Comparison of ENCODE assay signal across 1 cellular context in the genomic region with DNA sequence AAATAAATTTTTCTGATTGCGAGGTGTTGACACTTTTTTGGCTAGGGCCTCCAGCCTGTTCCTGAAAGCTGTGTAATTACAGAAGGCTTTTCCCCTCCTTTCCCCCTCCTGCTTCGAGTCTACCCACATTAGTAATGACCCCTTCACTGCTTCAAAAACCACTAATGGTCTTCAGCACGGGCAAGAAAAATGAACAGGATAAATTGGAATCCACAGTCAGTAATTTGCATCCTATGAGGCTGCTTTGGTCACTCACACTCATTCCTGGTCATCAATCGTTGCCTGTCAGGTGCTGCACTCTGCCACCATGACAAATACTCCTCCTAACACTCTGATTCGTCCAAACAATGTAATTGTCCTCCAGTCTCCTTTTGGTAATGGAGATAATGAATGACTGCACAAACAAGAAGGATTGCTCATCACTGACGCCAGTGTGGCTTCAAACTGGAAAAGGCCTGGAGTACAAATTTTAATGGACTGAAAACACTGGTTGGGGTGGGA.
TF ChIP-seq lines count a peak whose summit lies in the region.

No MANE protein-coding gene starts in this region.

TF ChIP-seq in K562, 482 proteins besides CTCF, POLR2A, EP300 and RAD21 (continued from another document and continues in another):
- TF ChIP-seq, protein P1, sequence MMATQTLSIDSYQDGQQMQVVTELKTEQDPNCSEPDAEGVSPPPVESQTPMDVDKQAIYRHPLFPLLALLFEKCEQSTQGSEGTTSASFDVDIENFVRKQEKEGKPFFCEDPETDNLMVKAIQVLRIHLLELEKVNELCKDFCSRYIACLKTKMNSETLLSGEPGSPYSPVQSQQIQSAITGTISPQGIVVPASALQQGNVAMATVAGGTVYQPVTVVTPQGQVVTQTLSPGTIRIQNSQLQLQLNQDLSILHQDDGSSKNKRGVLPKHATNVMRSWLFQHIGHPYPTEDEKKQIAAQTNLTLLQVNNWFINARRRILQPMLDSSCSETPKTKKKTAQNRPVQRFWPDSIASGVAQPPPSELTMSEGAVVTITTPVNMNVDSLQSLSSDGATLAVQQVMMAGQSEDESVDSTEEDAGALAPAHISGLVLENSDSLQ (IDR thresholded peaks at IDR 0.05): peak; percentile 98
- TF ChIP-seq HMGN3 (IDR thresholded peaks at IDR 0.05; ENCODE audit: borderline replicate concordance, extremely low read depth, insufficient read length, low read depth, low read length): no peak
- TF ChIP-seq, protein P2, sequence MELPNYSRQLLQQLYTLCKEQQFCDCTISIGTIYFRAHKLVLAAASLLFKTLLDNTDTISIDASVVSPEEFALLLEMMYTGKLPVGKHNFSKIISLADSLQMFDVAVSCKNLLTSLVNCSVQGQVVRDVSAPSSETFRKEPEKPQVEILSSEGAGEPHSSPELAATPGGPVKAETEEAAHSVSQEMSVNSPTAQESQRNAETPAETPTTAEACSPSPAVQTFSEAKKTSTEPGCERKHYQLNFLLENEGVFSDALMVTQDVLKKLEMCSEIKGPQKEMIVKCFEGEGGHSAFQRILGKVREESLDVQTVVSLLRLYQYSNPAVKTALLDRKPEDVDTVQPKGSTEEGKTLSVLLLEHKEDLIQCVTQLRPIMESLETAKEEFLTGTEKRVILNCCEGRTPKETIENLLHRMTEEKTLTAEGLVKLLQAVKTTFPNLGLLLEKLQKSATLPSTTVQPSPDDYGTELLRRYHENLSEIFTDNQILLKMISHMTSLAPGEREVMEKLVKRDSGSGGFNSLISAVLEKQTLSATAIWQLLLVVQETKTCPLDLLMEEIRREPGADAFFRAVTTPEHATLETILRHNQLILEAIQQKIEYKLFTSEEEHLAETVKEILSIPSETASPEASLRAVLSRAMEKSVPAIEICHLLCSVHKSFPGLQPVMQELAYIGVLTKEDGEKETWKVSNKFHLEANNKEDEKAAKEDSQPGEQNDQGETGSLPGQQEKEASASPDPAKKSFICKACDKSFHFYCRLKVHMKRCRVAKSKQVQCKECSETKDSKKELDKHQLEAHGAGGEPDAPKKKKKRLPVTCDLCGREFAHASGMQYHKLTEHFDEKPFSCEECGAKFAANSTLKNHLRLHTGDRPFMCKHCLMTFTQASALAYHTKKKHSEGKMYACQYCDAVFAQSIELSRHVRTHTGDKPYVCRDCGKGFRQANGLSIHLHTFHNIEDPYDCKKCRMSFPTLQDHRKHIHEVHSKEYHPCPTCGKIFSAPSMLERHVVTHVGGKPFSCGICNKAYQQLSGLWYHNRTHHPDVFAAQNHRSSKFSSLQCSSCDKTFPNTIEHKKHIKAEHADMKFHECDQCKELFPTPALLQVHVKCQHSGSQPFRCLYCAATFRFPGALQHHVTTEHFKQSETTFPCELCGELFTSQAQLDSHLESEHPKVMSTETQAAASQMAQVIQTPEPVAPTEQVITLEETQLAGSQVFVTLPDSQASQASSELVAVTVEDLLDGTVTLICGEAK (IDR thresholded peaks at IDR 0.05): no peak
- TF ChIP-seq, protein P2 (CRISPR knock-in tag; IDR thresholded peaks at IDR 0.05): no peak
- peak; percentile 70 for TF ChIP-seq CBFA2T3 (IDR thresholded peaks at IDR 0.05)
- no peak for TF ChIP-seq MAFF (IDR thresholded peaks at IDR 0.05; ENCODE audit: low read length)
- TF ChIP-seq ZKSCAN1 (IDR thresholded peaks at IDR 0.05; ENCODE audit: low read depth, low read length): no peak
- TF ChIP-seq, protein P3, sequence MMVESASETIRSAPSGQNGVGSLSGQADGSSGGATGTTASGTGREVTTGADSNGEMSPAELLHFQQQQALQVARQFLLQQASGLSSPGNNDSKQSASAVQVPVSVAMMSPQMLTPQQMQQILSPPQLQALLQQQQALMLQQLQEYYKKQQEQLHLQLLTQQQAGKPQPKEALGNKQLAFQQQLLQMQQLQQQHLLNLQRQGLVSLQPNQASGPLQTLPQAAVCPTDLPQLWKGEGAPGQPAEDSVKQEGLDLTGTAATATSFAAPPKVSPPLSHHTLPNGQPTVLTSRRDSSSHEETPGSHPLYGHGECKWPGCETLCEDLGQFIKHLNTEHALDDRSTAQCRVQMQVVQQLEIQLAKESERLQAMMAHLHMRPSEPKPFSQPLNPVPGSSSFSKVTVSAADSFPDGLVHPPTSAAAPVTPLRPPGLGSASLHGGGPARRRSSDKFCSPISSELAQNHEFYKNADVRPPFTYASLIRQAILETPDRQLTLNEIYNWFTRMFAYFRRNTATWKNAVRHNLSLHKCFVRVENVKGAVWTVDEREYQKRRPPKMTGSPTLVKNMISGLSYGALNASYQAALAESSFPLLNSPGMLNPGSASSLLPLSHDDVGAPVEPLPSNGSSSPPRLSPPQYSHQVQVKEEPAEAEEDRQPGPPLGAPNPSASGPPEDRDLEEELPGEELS (CRISPR knock-in tag; IDR thresholded peaks at IDR 0.05; ENCODE audit: borderline replicate concordance): no peak
- 0 out of 4 replicates have a peak, but pooled peaks of 1 of the 2 experiments have one; percentile 18 for TF ChIP-seq NRF1 (conservative IDR thresholded peaks at IDR 0.05 in 1 of 2, IDR thresholded peaks at IDR 0.05 in 1 of 2)
- peak; percentile 56 for TF ChIP-seq CREB1 (IDR thresholded peaks at IDR 0.05)
- TF ChIP-seq CREB1 (CRISPR knock-in tag; IDR thresholded peaks at IDR 0.05): peak; percentile 50; the same call in 1 of the 2 replicates
- no peak for TF ChIP-seq ELF1 (tag; IDR thresholded peaks at IDR 0.05)
- no peak for TF ChIP-seq GATAD2A (IDR thresholded peaks at IDR 0.05)
- no peak for TF ChIP-seq ZNF583 (CRISPR knock-in tag; IDR thresholded peaks at IDR 0.05)
- TF ChIP-seq POU5F1 (IDR thresholded peaks at IDR 0.05; ENCODE audit: borderline replicate concordance, low read depth, low read length, partially characterized antibody): no peak
- TF ChIP-seq TSC22D4 (tag; IDR thresholded peaks at IDR 0.05): no peak
- no peak for TF ChIP-seq MCM5 (IDR thresholded peaks at IDR 0.05; ENCODE audit: low read depth)
- peak; percentile 63; the same call in 1 of the 2 replicates for TF ChIP-seq CREM (IDR thresholded peaks at IDR 0.05; ENCODE audit: low read depth)
- no peak for TF ChIP-seq ZNF785 (CRISPR knock-in tag; IDR thresholded peaks at IDR 0.05)
- TF ChIP-seq, protein P4, sequence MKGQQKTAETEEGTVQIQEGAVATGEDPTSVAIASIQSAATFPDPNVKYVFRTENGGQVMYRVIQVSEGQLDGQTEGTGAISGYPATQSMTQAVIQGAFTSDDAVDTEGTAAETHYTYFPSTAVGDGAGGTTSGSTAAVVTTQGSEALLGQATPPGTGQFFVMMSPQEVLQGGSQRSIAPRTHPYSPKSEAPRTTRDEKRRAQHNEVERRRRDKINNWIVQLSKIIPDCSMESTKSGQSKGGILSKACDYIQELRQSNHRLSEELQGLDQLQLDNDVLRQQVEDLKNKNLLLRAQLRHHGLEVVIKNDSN (CRISPR knock-in tag; IDR thresholded peaks at IDR 0.05): no peak
- TF ChIP-seq CBX8 (IDR thresholded peaks at IDR 0.05; ENCODE audit: borderline replicate concordance, extremely low read depth, low read depth, low read length, poor library complexity, severe bottlenecking): no peak
- TF ChIP-seq, protein P5, sequence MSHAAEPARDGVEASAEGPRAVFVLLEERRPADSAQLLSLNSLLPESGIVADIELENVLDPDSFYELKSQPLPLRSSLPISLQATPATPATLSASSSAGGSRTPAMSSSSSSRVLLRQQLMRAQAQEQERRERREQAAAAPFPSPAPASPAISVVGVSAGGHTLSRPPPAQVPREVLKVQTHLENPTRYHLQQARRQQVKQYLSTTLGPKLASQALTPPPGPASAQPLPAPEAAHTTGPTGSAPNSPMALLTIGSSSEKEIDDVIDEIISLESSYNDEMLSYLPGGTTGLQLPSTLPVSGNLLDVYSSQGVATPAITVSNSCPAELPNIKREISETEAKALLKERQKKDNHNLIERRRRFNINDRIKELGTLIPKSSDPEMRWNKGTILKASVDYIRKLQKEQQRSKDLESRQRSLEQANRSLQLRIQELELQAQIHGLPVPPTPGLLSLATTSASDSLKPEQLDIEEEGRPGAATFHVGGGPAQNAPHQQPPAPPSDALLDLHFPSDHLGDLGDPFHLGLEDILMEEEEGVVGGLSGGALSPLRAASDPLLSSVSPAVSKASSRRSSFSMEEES (CRISPR knock-in tag; IDR thresholded peaks at IDR 0.05): no peak
- TF ChIP-seq NFIX (CRISPR knock-in tag; IDR thresholded peaks at IDR 0.05; ENCODE audit: low read depth): no peak
- no peak for TF ChIP-seq FOXA1 (IDR thresholded peaks at IDR 0.05; ENCODE audit: borderline replicate concordance)
- TF ChIP-seq GABPB1 (CRISPR knock-in tag; IDR thresholded peaks at IDR 0.05): no peak
- no peak for TF ChIP-seq DIDO1 (tag; IDR thresholded peaks at IDR 0.05; ENCODE audit: low read depth)
- no peak for TF ChIP-seq HMG20A (CRISPR knock-in tag; conservative IDR thresholded peaks at IDR 0.05)
- TF ChIP-seq, protein P6, sequence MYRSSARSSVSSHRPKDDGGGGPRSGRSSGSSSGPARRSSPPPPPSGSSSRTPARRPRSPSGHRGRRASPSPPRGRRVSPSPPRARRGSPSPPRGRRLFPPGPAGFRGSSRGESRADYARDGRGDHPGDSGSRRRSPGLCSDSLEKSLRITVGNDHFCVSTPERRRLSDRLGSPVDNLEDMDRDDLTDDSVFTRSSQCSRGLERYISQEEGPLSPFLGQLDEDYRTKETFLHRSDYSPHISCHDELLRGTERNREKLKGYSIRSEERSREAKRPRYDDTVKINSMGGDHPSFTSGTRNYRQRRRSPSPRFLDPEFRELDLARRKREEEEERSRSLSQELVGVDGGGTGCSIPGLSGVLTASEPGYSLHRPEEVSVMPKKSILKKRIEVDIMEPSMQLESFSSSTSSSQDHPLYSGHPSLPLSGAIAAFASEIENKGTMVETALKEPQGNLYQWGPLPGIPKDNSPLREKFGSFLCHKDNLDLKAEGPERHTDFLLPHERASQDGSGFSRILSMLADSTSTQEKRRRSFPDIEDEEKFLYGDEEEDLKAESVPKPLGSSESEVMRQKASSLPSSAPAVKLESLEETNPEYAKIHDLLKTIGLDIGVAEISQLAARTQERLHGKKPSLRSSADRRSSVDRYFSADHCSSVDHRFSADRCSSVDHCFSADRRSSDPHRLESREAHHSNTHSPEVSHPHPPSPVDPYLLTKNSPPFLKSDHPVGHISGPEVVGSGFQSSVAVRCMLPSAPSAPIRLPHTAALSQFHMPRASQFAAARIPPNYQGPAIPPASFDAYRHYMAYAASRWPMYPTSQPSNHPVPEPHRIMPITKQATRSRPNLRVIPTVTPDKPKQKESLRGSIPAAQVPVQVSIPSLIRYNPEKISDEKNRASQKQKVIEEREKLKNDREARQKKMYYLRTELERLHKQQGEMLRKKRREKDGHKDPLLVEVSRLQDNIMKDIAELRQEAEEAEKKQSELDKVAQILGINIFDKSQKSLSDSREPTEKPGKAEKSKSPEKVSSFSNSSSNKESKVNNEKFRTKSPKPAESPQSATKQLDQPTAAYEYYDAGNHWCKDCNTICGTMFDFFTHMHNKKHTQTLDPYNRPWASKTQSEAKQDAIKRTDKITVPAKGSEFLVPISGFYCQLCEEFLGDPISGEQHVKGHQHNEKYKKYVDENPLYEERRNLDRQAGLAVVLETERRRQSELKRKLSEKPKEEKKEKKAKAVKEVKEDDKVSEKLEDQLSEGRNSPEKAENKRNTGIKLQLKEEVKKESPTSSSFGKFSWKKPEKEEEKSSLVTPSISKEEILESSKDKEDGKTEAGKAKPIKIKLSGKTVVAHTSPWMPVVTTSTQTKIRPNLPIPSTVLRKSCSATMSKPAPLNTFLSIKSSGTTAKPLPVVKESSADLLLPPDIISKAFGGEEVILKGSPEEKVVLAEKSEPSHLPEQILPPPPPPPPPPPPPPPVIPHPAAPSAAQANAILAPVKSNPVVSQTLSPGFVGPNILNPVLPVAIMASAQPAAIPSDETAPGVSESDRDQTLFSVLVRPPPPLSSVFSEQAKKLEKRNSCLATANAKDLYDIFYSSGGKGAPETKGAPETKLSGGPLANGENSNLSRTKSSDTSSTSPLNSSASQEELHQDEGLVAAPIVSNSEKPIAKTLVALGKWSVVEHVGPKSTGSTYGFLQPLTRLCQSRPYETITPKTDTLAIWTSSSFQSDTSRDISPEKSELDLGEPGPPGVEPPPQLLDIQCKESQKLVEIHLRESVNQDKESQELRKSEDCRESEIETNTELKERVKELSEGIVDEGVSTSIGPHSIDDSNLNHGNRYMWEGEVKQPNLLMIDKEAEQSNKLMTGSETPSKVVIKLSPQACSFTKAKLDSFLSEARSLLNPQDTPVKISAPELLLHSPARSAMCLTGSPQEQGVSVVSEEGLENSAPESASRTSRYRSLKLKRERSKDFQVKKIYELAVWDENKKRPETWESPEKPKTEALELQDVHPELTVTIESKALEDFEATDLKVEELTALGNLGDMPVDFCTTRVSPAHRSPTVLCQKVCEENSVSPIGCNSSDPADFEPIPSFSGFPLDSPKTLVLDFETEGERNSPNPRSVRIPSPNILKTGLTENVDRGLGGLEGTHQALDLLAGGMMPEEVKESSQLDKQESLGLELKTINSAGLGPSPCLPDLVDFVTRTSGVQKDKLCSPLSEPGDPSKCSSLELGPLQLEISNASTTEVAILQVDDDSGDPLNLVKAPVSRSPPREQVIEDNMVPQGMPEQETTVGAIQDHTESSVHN (IDR thresholded peaks at IDR 0.05; ENCODE audit: borderline replicate concordance in 1 of 2, low read depth in 1 of 2): peak in 1 of 2 experiments; percentile 59; a peak in 2 of 4 replicates
- no peak for TF ChIP-seq CBX2 (IDR thresholded peaks at IDR 0.05; ENCODE audit: insufficient read depth, low read length, poor library complexity, severe bottlenecking)
- TF ChIP-seq ZNF644 (tag; IDR thresholded peaks at IDR 0.05; ENCODE audit: low read depth): no peak
- TF ChIP-seq ADNP (tag; IDR thresholded peaks at IDR 0.05): no peak
- peak; percentile 58; the same call in 1 of the 2 replicates for TF ChIP-seq SMARCE1 (IDR thresholded peaks at IDR 0.05)
